30 cellular contexts compared by ENCODE assay signal in the genomic region with DNA sequence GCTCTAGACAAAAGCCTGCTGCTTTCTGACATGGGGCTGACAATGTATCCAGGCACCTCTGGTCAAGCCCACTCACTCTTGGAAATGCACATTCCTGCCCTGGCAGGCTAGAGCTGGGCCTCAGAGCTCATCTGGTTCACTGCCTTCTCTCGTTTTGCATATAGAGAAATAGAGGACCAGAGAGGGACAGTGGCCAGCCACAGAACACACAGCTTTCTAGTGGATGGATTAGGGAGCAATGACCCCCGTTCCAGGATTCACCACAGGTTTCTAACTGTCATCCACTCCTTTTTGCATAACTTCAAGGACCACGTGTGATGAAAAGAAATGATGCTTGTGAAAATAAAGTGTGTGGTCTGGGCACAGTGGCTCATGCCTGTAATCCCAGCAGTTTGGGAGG.
"Had no signal": no experiment of that assay in that cellular context is flagged by ENCODE, and none has a peak within 500 bp of the region (broad histone marks: within the 10 kb centered on the region; RNA-seq: fewer than 3 reads in every experiment).

No MANE protein-coding gene starts in this region.

- H3K9me3 ChIP-seq: ovary, psoas muscle, spleen, suprapubic skin, testis, tibial artery, transverse colon, upper lobe of right lung, uterus had no signal

- H3K9me3 Mint-ChIP-seq: natural killer cell; nephron; neural progenitor cell; stimulated activated memory B cell treated with anti-CD40 and anti-IgM and Interleukin-4, amounts not matched to agents 10 μg/mL and 1 μg/mL and 100 μg/mL, for 72 hours; stimulated activated naive CD8-positive, alpha-beta T cell treated with anti-CD3 and anti-CD28 coated beads, Interleukin-15, amount 100 ng/mL, for 72 hours; type B pancreatic cell had no signal

- H3K4me2 ChIP-seq: neural progenitor cell, smooth muscle cell had no signal

- DNase-seq: natural killer cell; occipital lobe; ovary; psoas muscle; right cardiac atrium; spleen; stimulated activated CD4-positive, alpha-beta T cell treated with anti-CD3 and anti-CD28 coated beads, Interleukin-12 subunit alpha, Interleukin-12 subunit beta, amount 100 ng/mL, for 4 hours; stimulated activated CD4-positive, alpha-beta T cell treated with anti-CD3 and anti-CD28 coated beads, Interleukin-1b, Interleukin-23, amount 100 ng/mL, for 48 hours; stimulated activated CD4-positive, alpha-beta T cell treated with anti-CD3 and anti-CD28 coated beads, Interleukin-4, amount 100 ng/mL, for 1 hour; stimulated activated CD4-positive, alpha-beta T cell treated with anti-CD3 and anti-CD28 coated beads, Interleukin-4, amount 100 ng/mL, for 4 hours; stimulated activated CD8-positive, alpha-beta memory T cell treated with anti-CD3 and anti-CD28 coated beads, Interleukin-4, amount 100 ng/mL, for 48 hours; stimulated activated naive CD4-positive, alpha-beta T cell; stimulated activated naive CD8-positive, alpha-beta T cell treated with anti-CD3 and anti-CD28 coated beads, Interleukin-15, amount 100 ng/mL, for 72 hours; stimulated activated naive CD8-positive, alpha-beta T cell treated with anti-CD3 and anti-CD28 coated beads, Interleukin-15, Interleukin-2, amounts not matched to agents 100 U/mL and 50 U/mL, for 24 hours; substantia nigra; testis; tibial artery; transverse colon; upper lobe of right lung; uterus had no signal

- H3K36me3 ChIP-seq: neural progenitor cell, ovary, spleen, suprapubic skin, tibial artery, transverse colon, upper lobe of right lung, uterus had no signal

- H3K4me1 ChIP-seq: parathyroid adenoma, psoas muscle, spleen, suprapubic skin, testis, tibial artery, transverse colon, upper lobe of right lung, uterus had no signal

- H3K9ac ChIP-seq: neural progenitor cell, parathyroid adenoma had no signal

- H3K36me3 Mint-ChIP-seq: natural killer cell; neural progenitor cell; stimulated activated memory B cell treated with anti-CD40 and anti-IgM and Interleukin-4, amounts not matched to agents 10 μg/mL and 1 μg/mL and 100 μg/mL, for 72 hours; type B pancreatic cell had no signal

- H3K4me1 Mint-ChIP-seq: natural killer cell; nephron; stimulated activated memory B cell treated with anti-CD40 and anti-IgM and Interleukin-4, amounts not matched to agents 10 μg/mL and 1 μg/mL and 100 μg/mL, for 72 hours; stimulated activated naive CD8-positive, alpha-beta T cell treated with anti-CD3 and anti-CD28 coated beads, Interleukin-15, amount 100 ng/mL, for 72 hours had no signal

- H3K4me3 ChIP-seq: neural progenitor cell, ovary, psoas muscle, skin epidermis, smooth muscle cell, spleen, suprapubic skin, testis, tibial artery, transverse colon, upper lobe of right lung, uterus had no signal

- ATAC-seq: natural killer cell; psoas muscle; right cardiac atrium; sciatic nerve; stimulated activated memory B cell treated with anti-CD40 and anti-IgM and Interleukin-4, amounts not matched to agents 10 μg/mL and 1 μg/mL and 100 μg/mL, for 72 hours; stimulated activated naive CD8-positive, alpha-beta T cell treated with anti-CD3 and anti-CD28 coated beads, Interleukin-15, amount 100 ng/mL, for 72 hours; stimulated activated naive CD8-positive, alpha-beta T cell treated with anti-CD3 and anti-CD28 coated beads, Interleukin-15, Interleukin-2, amounts not matched to agents 100 U/mL and 50 U/mL, for 24 hours; upper lobe of right lung had no signal

- H3K27me3 ChIP-seq: neural progenitor cell, ovary, testis, uterus had no signal

- H3K4me3 Mint-ChIP-seq: natural killer cell; nephron; neural progenitor cell; stimulated activated memory B cell treated with anti-CD40 and anti-IgM and Interleukin-4, amounts not matched to agents 10 μg/mL and 1 μg/mL and 100 μg/mL, for 72 hours; stimulated activated naive CD8-positive, alpha-beta T cell treated with anti-CD3 and anti-CD28 coated beads, Interleukin-15, amount 100 ng/mL, for 72 hours; type B pancreatic cell had no signal

- H3K27ac ChIP-seq: neural progenitor cell, ovary, parathyroid adenoma, psoas muscle, skin epidermis, spleen, suprapubic skin, testis, tibial artery, transverse colon, upper lobe of right lung, uterus had no signal

- H3K27ac Mint-ChIP-seq: natural killer cell; nephron; neural progenitor cell; progenitor cell of endocrine pancreas; stimulated activated memory B cell treated with anti-CD40 and anti-IgM and Interleukin-4, amounts not matched to agents 10 μg/mL and 1 μg/mL and 100 μg/mL, for 72 hours; stimulated activated naive CD8-positive, alpha-beta T cell treated with anti-CD3 and anti-CD28 coated beads, Interleukin-15, amount 100 ng/mL, for 72 hours; type B pancreatic cell had no signal
